Comparison of ENCODE assay signal across 23 cellular contexts in genomic region chr19:54400913-54401312, GRCh38. TPM values are rescaled to one million over a fixed set of nuclear protein-coding genes. Genes with fewer than 3 reads are reported as not detected.
"Had no signal": no experiment of that assay in that cellular context is flagged by ENCODE, and none has a peak within 500 bp of the region (broad histone marks: within the 10 kb centered on the region; RNA-seq: fewer than 3 reads in every experiment).

No MANE protein-coding gene starts in this region.

- DNase-seq: stimulated activated CD4-positive, alpha-beta T cell treated with anti-CD3 and anti-CD28 coated beads, Interleukin-2, amount 100 ng/mL, for 48 hours; stimulated activated CD4-positive, alpha-beta T cell treated with anti-CD3 and anti-CD28 coated beads, Interleukin-4, amount 100 ng/mL, for 1 hour; stimulated activated CD4-positive, alpha-beta T cell treated with anti-CD3 and anti-CD28 coated beads, Interleukin-4, amount 100 ng/mL, for 24 hours; stimulated activated CD4-positive, alpha-beta T cell treated with anti-CD3 and anti-CD28 coated beads, Interleukin-4, amount 100 ng/mL, for 4 hours; stimulated activated CD8-positive, alpha-beta memory T cell treated with anti-CD3 and anti-CD28 coated beads, Interleukin-4, amount 100 ng/mL, for 48 hours; stimulated activated naive B cell treated with anti-CD40 and anti-IgM and Interleukin-4, amounts not matched to agents 10 μg/mL and 1 μg/mL and 100 μg/mL, for 72 hours; stimulated activated naive CD4-positive, alpha-beta T cell; stimulated activated naive CD4-positive, alpha-beta T cell treated with Interleukin-2 at 50 U/mL for 16 hours; stimulated activated naive CD8-positive, alpha-beta T cell treated with anti-CD3 and anti-CD28 coated beads, Interleukin-15, amount 100 ng/mL, for 72 hours; stimulated activated naive CD8-positive, alpha-beta T cell treated with anti-CD3 and anti-CD28 coated beads, Interleukin-15, Interleukin-2, amounts not matched to agents 100 U/mL and 50 U/mL, for 24 hours; stomach; substantia nigra; testis; thyroid gland; tibial artery; transverse colon; trophoblast cell; upper lobe of left lung; upper lobe of right lung; uterus had no signal

- ATAC-seq: stimulated activated effector memory CD8-positive, alpha-beta T cell treated with anti-CD3 and anti-CD28 coated beads, Interleukin-12 subunit alpha, Interleukin-12 subunit beta, amount 100 ng/mL, for 72 hours; stimulated activated memory B cell treated with anti-CD40 and anti-IgM and Interleukin-4, amounts not matched to agents 10 μg/mL and 1 μg/mL and 100 μg/mL, for 72 hours; stimulated activated naive B cell treated with anti-CD40 and anti-IgM and Interleukin-4, amounts not matched to agents 10 μg/mL and 1 μg/mL and 100 μg/mL, for 72 hours; stimulated activated naive CD8-positive, alpha-beta T cell treated with anti-CD3 and anti-CD28 coated beads, Interleukin-15, amount 100 ng/mL, for 72 hours; stimulated activated naive CD8-positive, alpha-beta T cell treated with anti-CD3 and anti-CD28 coated beads, Interleukin-15, Interleukin-2, amounts not matched to agents 100 U/mL and 50 U/mL, for 24 hours; upper lobe of right lung had no signal

RNA-seq across cellular contexts. Expression of gene TTYH1, which starts 14.4 kb away (rescaled TPM):
- total RNA-seq: thoracic aorta, upper lobe of left lung, upper lobe of right lung had no signal
